1 cellular context compared by ENCODE assay signal in the genomic region with DNA sequence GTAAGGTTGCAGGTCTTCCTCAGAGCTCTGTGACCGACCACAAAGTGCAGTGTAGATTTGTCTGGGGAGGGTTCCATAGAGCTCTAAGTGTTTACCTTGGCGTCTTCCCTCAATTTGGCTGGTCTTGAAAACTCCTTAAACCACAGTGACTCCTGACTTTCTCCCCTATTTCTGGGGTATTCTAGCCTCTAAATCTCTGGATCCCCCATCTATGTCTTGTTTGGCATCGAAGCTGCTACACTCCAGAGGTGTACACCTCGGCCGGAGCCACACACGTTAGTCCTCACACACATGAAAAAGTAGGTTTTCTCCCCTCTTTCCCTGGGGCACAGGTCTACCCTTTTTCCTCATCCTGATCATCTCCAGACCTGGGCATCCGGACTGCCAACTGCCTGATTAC.
TF ChIP-seq lines count a peak whose summit lies in the region.

No MANE protein-coding gene starts in this region.

TF ChIP-seq in H1, 55 proteins besides CTCF, POLR2A, EP300 and RAD21:
- no peak for TF ChIP-seq NRF1 (IDR thresholded peaks at IDR 0.05; ENCODE audit: low read depth, low read length)
- TF ChIP-seq, protein P1, sequence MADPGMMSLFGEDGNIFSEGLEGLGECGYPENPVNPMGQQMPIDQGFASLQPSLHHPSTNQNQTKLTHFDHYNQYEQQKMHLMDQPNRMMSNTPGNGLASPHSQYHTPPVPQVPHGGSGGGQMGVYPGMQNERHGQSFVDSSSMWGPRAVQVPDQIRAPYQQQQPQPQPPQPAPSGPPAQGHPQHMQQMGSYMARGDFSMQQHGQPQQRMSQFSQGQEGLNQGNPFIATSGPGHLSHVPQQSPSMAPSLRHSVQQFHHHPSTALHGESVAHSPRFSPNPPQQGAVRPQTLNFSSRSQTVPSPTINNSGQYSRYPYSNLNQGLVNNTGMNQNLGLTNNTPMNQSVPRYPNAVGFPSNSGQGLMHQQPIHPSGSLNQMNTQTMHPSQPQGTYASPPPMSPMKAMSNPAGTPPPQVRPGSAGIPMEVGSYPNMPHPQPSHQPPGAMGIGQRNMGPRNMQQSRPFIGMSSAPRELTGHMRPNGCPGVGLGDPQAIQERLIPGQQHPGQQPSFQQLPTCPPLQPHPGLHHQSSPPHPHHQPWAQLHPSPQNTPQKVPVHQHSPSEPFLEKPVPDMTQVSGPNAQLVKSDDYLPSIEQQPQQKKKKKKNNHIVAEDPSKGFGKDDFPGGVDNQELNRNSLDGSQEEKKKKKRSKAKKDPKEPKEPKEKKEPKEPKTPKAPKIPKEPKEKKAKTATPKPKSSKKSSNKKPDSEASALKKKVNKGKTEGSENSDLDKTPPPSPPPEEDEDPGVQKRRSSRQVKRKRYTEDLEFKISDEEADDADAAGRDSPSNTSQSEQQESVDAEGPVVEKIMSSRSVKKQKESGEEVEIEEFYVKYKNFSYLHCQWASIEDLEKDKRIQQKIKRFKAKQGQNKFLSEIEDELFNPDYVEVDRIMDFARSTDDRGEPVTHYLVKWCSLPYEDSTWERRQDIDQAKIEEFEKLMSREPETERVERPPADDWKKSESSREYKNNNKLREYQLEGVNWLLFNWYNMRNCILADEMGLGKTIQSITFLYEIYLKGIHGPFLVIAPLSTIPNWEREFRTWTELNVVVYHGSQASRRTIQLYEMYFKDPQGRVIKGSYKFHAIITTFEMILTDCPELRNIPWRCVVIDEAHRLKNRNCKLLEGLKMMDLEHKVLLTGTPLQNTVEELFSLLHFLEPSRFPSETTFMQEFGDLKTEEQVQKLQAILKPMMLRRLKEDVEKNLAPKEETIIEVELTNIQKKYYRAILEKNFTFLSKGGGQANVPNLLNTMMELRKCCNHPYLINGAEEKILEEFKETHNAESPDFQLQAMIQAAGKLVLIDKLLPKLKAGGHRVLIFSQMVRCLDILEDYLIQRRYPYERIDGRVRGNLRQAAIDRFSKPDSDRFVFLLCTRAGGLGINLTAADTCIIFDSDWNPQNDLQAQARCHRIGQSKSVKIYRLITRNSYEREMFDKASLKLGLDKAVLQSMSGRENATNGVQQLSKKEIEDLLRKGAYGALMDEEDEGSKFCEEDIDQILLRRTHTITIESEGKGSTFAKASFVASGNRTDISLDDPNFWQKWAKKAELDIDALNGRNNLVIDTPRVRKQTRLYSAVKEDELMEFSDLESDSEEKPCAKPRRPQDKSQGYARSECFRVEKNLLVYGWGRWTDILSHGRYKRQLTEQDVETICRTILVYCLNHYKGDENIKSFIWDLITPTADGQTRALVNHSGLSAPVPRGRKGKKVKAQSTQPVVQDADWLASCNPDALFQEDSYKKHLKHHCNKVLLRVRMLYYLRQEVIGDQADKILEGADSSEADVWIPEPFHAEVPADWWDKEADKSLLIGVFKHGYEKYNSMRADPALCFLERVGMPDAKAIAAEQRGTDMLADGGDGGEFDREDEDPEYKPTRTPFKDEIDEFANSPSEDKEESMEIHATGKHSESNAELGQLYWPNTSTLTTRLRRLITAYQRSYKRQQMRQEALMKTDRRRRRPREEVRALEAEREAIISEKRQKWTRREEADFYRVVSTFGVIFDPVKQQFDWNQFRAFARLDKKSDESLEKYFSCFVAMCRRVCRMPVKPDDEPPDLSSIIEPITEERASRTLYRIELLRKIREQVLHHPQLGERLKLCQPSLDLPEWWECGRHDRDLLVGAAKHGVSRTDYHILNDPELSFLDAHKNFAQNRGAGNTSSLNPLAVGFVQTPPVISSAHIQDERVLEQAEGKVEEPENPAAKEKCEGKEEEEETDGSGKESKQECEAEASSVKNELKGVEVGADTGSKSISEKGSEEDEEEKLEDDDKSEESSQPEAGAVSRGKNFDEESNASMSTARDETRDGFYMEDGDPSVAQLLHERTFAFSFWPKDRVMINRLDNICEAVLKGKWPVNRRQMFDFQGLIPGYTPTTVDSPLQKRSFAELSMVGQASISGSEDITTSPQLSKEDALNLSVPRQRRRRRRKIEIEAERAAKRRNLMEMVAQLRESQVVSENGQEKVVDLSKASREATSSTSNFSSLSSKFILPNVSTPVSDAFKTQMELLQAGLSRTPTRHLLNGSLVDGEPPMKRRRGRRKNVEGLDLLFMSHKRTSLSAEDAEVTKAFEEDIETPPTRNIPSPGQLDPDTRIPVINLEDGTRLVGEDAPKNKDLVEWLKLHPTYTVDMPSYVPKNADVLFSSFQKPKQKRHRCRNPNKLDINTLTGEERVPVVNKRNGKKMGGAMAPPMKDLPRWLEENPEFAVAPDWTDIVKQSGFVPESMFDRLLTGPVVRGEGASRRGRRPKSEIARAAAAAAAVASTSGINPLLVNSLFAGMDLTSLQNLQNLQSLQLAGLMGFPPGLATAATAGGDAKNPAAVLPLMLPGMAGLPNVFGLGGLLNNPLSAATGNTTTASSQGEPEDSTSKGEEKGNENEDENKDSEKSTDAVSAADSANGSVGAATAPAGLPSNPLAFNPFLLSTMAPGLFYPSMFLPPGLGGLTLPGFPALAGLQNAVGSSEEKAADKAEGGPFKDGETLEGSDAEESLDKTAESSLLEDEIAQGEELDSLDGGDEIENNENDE (IDR thresholded peaks at IDR 0.05; ENCODE audit: insufficient replicate concordance, low read length) = no peak
